Comparison of ENCODE assay signal across 8 cellular contexts in genomic region chr3:47381317-47382157, GRCh38. TPM values are rescaled to one million over a fixed set of nuclear protein-coding genes. Genes with fewer than 3 reads are reported as not detected.
DNase-seq lines count a peak whose midpoint lies in the region; ATAC-seq, FAIRE-seq and TF ChIP-seq lines count a peak whose summit lies in the region.

No MANE protein-coding gene starts in this region.

- H2AFZ ChIP-seq in GM23338 (peak overlapping the region; percentile 92), Karpas-422 (ENCODE audit: low read length) (0 out of 2 replicates have a peak overlapping the region, but pooled peaks have one; percentile 44)

- ATAC-seq in GM23338 (peak; percentile 79), SK-N-SH treated with all-trans-retinoic acid at 6 μM for 48 hours (peak; percentile 89), Right ventricle myocardium inferior (peak; percentile 87), pancreas (peak; percentile 61 to 84 (median 72))

- H3K79me2 ChIP-seq in GM23338 (replicated peaks; ENCODE audit: insufficient read depth), result peaks cover 58% of the 10 kb centered on the region
- peaks cover 63% of the 10 kb centered on the region for H3K79me2 ChIP-seq in Karpas-422 (ENCODE audit: low read length)

- peak; percentile 34 for FAIRE-seq in G401.6 (lab: Jason Lieb, UNC)
- FAIRE-seq in pancreas (lab: Jason Lieb, UNC), result no peak

- H3K9me3 Mint-ChIP-seq in GM23338, result no peaks in the 10 kb centered on the region
- H3K9me3 Mint-ChIP-seq in activated naive CD8-positive, alpha-beta T cell (ENCODE audit: low read depth), result no peaks in the 10 kb centered on the region

- peak overlapping the region; percentile 86 for H3K4me3 ChIP-seq in GM23338
- H3K4me3 ChIP-seq in Karpas-422 (ENCODE audit: low read length), result peak overlapping the region; percentile 88
- peak overlapping the region; percentile 43 to 96 (median 74) for H3K4me3 ChIP-seq in pancreas
- peak overlapping the region; percentile 94 to 100 for H3K4me3 ChIP-seq in tibial artery

- no peaks in the 10 kb centered on the region for H3K27me3 ChIP-seq in GM23338 (ENCODE audit: insufficient read depth)
- H3K27me3 ChIP-seq in Karpas-422 (ENCODE audit: low read length), result no peaks in the 10 kb centered on the region
- no peaks in the 10 kb centered on the region for H3K27me3 ChIP-seq in pancreas
- no peaks in the 10 kb centered on the region for H3K27me3 ChIP-seq in tibial artery

- H3K27ac ChIP-seq in GM23338 (ENCODE audit: low read depth), result peak overlapping the region; percentile 97
- H3K27ac ChIP-seq in Karpas-422 (ENCODE audit: low read length), result peak overlapping the region; percentile 77
- peak overlapping the region; percentile 84 to 95 (median 92) for H3K27ac ChIP-seq in pancreas
- peak overlapping the region; percentile 98 to 100 for H3K27ac ChIP-seq in tibial artery

- H3K36me3 ChIP-seq in GM23338 (ENCODE audit: insufficient read depth) (no peaks in the 10 kb centered on the region), Karpas-422 (ENCODE audit: insufficient read depth, low read length) (0 out of 2 replicates have a peak, but pooled peaks cover 2% of the 10 kb centered on the region), pancreas (no peaks in the 10 kb centered on the region), tibial artery (peaks cover 0 to 4% (median 0%) of the 10 kb centered on the region in 3 donors)

- peaks cover 16% of the 10 kb centered on the region for H3K27me3 Mint-ChIP-seq in GM23338 (ENCODE audit: insufficient read depth, low read depth, poor library complexity)
- H3K27me3 Mint-ChIP-seq in activated naive CD8-positive, alpha-beta T cell, result no peaks in the 10 kb centered on the region

- 3% methylated on average over 44 of the region's 44 CpGs for WGBS in pancreas, 2 donors

- peak overlapping the region; percentile 98 for H3K27ac Mint-ChIP-seq in GM23338
- peak overlapping the region; percentile 100 for H3K27ac Mint-ChIP-seq in activated naive CD8-positive, alpha-beta T cell

- H4K20me1 ChIP-seq in GM23338 (replicated peaks; ENCODE audit: insufficient read depth) (peaks cover 23% of the 10 kb centered on the region), Karpas-422 (ENCODE audit: insufficient read depth, low read depth, low read length) (peaks cover 17% of the 10 kb centered on the region)

- intact Hi-C loops in Right ventricle myocardium inferior (cut with DNase I), result no loop called here
- intact Hi-C loops in pancreas (cut with DNase I), result no loop called here
- intact Hi-C loops in tibial artery (cut with DNase I; ENCODE audit: low total_unique reads), result no loop called here

- peaks cover 22% of the 10 kb centered on the region for H3K4me1 Mint-ChIP-seq in GM23338
- peaks cover 52% of the 10 kb centered on the region for H3K4me1 Mint-ChIP-seq in activated naive CD8-positive, alpha-beta T cell (ENCODE audit: low read depth)

- H3K36me3 Mint-ChIP-seq in GM23338 (ENCODE audit: low read depth), result peaks cover 2% of the 10 kb centered on the region; the same call in 2 of the 3 replicates
- peaks cover 7% of the 10 kb centered on the region for H3K36me3 Mint-ChIP-seq in activated naive CD8-positive, alpha-beta T cell

- peak overlapping the region; percentile 89 for H3K9ac ChIP-seq in Karpas-422 (ENCODE audit: low read length)

- DNase-seq in GM23338 (ENCODE audit: low spot score) (peak; percentile 93), Karpas-422 (peak; percentile 96), Right ventricle myocardium inferior (ENCODE audit: missing footprints) (peak; percentile 89), pancreas (peak; percentile 71 to 85 (median 82)), tibial artery (peak; percentile 88 to 95)

- H3K4me3 Mint-ChIP-seq in GM23338, result peak overlapping the region; percentile 99
- H3K4me3 Mint-ChIP-seq in activated naive CD8-positive, alpha-beta T cell, result peak overlapping the region; percentile 100

- H3K9me2 ChIP-seq in GM23338 (ENCODE audit: insufficient read depth), result no peaks in the 10 kb centered on the region
- no peaks in the 10 kb centered on the region for H3K9me2 ChIP-seq in Karpas-422 (replicated peaks; ENCODE audit: insufficient read depth, low read length)

- H3K9me3 ChIP-seq in Karpas-422 (ENCODE audit: low read length) (no peaks in the 10 kb centered on the region), pancreas (no peaks in the 10 kb centered on the region), tibial artery (no peaks in the 10 kb centered on the region)

- H3K4me1 ChIP-seq in GM23338 (ENCODE audit: insufficient read depth) (0 out of 2 replicates have a peak, but pooled peaks cover 4% of the 10 kb centered on the region), Karpas-422 (ENCODE audit: low read length) (peaks cover 38% of the 10 kb centered on the region), pancreas (peaks cover 16 to 32% (median 18%) of the 10 kb centered on the region in 3 donors), tibial artery (peaks cover 0 to 48% (median 28%) of the 10 kb centered on the region in 4 donors)

- peaks cover 13% of the 10 kb centered on the region; the same call in 1 of the 2 replicates for H3F3A ChIP-seq in GM23338 (replicated peaks; ENCODE audit: low read depth)

- TF ChIP-seq CTCF in GM23338 (conservative IDR thresholded peaks at IDR 0.05; ENCODE audit: low read depth in 2 of 2), result no peak
- TF ChIP-seq CTCF in pancreas (IDR thresholded peaks at IDR 0.05), result no peak
- no peak for TF ChIP-seq CTCF in tibial artery (IDR thresholded peaks at IDR 0.05)

- H3K4me2 ChIP-seq in GM23338 (peak overlapping the region; percentile 85), Karpas-422 (ENCODE audit: low read depth, low read length, poor library complexity, severe bottlenecking) (peak overlapping the region; percentile 94)

TF ChIP-seq in GM23338, 12 proteins besides CTCF, POLR2A, EP300 and RAD21 (continues in another document):
- TF ChIP-seq POLR2AphosphoS5 (IDR thresholded peaks at IDR 0.05; ENCODE audit: low read depth), result peak; percentile 54; the same call in 1 of the 2 replicates
- no peak for TF ChIP-seq NANOG (IDR thresholded peaks at IDR 0.05; ENCODE audit: borderline replicate concordance)
- TF ChIP-seq EZH2phosphoT487 (IDR thresholded peaks at IDR 0.05; ENCODE audit: unreplicated experiment), result no peak
- TF ChIP-seq ETS1 (IDR thresholded peaks at IDR 0.05), result no peak
- no peak for TF ChIP-seq STAT1 (IDR thresholded peaks at IDR 0.05; ENCODE audit: unreplicated experiment)

TF ChIP-seq in SK-N-SH treated with all-trans-retinoic acid at 6 μM for 48 hours, 23 proteins besides CTCF, POLR2A, EP300 and RAD21 (continues in another document):
- TF ChIP-seq TSHZ2 (CRISPR knock-in tag; IDR thresholded peaks at IDR 0.05), result no peak
- TF ChIP-seq CSDC2 (CRISPR knock-in tag; IDR thresholded peaks at IDR 0.05), result no peak
- TF ChIP-seq CSRNP3 (CRISPR knock-in tag; IDR thresholded peaks at IDR 0.05), result no peak
- TF ChIP-seq ARNTL (CRISPR knock-in tag; IDR thresholded peaks at IDR 0.05; ENCODE audit: borderline replicate concordance, low read depth), result no peak
- no peak for TF ChIP-seq SNAI2 (CRISPR knock-in tag; IDR thresholded peaks at IDR 0.05)
- TF ChIP-seq ZNF565 (CRISPR knock-in tag; conservative IDR thresholded peaks at IDR 0.05; ENCODE audit: low read depth), result no peak
- no peak for TF ChIP-seq PPARA (CRISPR knock-in tag; IDR thresholded peaks at IDR 0.05; ENCODE audit: borderline replicate concordance)
- TF ChIP-seq TOX (CRISPR knock-in tag; IDR thresholded peaks at IDR 0.05; ENCODE audit: borderline replicate concordance), result no peak

RNA-seq across cellular contexts. Expression of gene PTPN23, which starts 0.7 kb away (rescaled TPM):
- total RNA-seq in GM23338 (2014; rRNA removed; shearing (Covaris generic)), result 33.9 and 48.8 TPM in 2 replicates
- polyA plus RNA-seq in GM23338 (2016; fragmentation: Nextera tagmentation; extraction: Ambion mirVana) (14.3 and 16.1 TPM in 2 replicates), pancreas (10 to 100 TPM; 20.2 to 40.8 TPM)
- 7.9 and 25.5 TPM in 2 replicates for total RNA-seq in Karpas-422 (2014; rRNA removed; shearing (Covaris generic); ENCODE audit: low replicate concordance)
- total RNA-seq in Right ventricle myocardium inferior (21.1 TPM), pancreas (10 to 100 TPM; 14.2 to 28.4 (median 20.9) TPM)

Comparison
In these comparisons a context has a peak if more than half of its experiments do, and no peak if none do; other contexts are left out.
1. Peak in every context shown above with its lines: DNase-seq, ATAC-seq, H3K4me3 ChIP-seq and H3K27ac ChIP-seq.